Comparison of ENCODE assay signal across 8 cellular contexts in genomic region chr9:132412089-132412488, GRCh38. TPM values are rescaled to one million over a fixed set of nuclear protein-coding genes. Genes with fewer than 3 reads are reported as not detected.
DNase-seq lines count a peak whose midpoint lies in the region; ATAC-seq and TF ChIP-seq lines count a peak whose summit lies in the region.

No MANE protein-coding gene starts in this region.

- no peaks in the 10 kb centered on the region for H4K20me1 ChIP-seq in neural cell (ENCODE audit: insufficient read depth)

- no peak for TF ChIP-seq POLR2A in body of pancreas (IDR thresholded peaks at IDR 0.05)
- no peak for TF ChIP-seq POLR2A in stomach (IDR thresholded peaks at IDR 0.05)
- TF ChIP-seq POLR2A in upper lobe of left lung (IDR thresholded peaks at IDR 0.05): no peak

- 13 to 20% methylated on average over 8 of the region's 8 CpGs for WGBS in body of pancreas, 2 donors
- WGBS in stomach, 5 donors: 9 to 18% (median 13%) methylated on average over 8 of the region's 8 CpGs
- WGBS in upper lobe of left lung, 2 donors: 3 to 4% methylated on average over 8 of the region's 8 CpGs

- intact Hi-C loops in Right ventricle myocardium superior (cut with DNase I) (loop anchor here (2.0 to 5.0 kb wide), 2 partner anchors 163 to 390 kb away; no protein-coding TSS in a partner anchor), body of pancreas (cut with DNase I) (loop anchor here (10.0 kb wide), 1 partner anchor 383 kb away; no protein-coding TSS in a partner anchor), stomach (cut with DNase I; ENCODE audit: low total_unique reads) (no loop called here)

- H3K9me3 ChIP-seq in cardiac muscle cell (ENCODE audit: low read depth) (no peaks in the 10 kb centered on the region), body of pancreas (no peaks in the 10 kb centered on the region), neural cell (ENCODE audit: low read length) (no peaks in the 10 kb centered on the region), stomach (no peaks in the 10 kb centered on the region), upper lobe of left lung (no peaks in the 10 kb centered on the region)

- no peaks in the 10 kb centered on the region for H3K9me2 ChIP-seq in neural cell (ENCODE audit: insufficient read depth, low read length)

- no peak overlapping the region for H2AFZ ChIP-seq in neural cell (ENCODE audit: low read depth, low read length)

- no peak for ATAC-seq in Right ventricle myocardium superior (ENCODE audit: poor library complexity)
- ATAC-seq in body of pancreas: no peak
- ATAC-seq in upper lobe of left lung (ENCODE audit: low FRiP score in 2 of 2): no peak

- TF ChIP-seq RAD21 in neural cell (conservative IDR thresholded peaks at IDR 0.05): peak; percentile 69

- H3K4me1 ChIP-seq in cardiac muscle cell (ENCODE audit: low read depth) (no peaks in the 10 kb centered on the region), body of pancreas (peaks cover 22% of the 10 kb centered on the region), stomach (peaks cover 15 to 29% (median 27%) of the 10 kb centered on the region in 4 donors), upper lobe of left lung (peaks cover 15 to 27% (median 19%) of the 10 kb centered on the region in 4 donors)

- H3K79me2 ChIP-seq in neural cell (replicated peaks; ENCODE audit: insufficient read depth, low read length): no peaks in the 10 kb centered on the region

- H3K4me3 ChIP-seq in cardiac muscle cell: no peak overlapping the region
- no peak overlapping the region for H3K4me3 ChIP-seq in body of pancreas
- no peak overlapping the region for H3K4me3 ChIP-seq in neural cell (ENCODE audit: low read length)
- H3K4me3 ChIP-seq in stomach: no peak overlapping the region
- H3K4me3 ChIP-seq in upper lobe of left lung: no peak overlapping the region

- no peak overlapping the region for H3K4me2 ChIP-seq in neural cell (ENCODE audit: low read length)

- H3K27ac ChIP-seq in cardiac muscle cell (no peak overlapping the region), body of pancreas (no peak overlapping the region), neural cell (ENCODE audit: low read length) (no peak overlapping the region), stomach (no peak overlapping the region), upper lobe of left lung (no peak overlapping the region)

- H3K9ac ChIP-seq in neural cell (ENCODE audit: low read length): no peak overlapping the region

- H3K27me3 ChIP-seq in cardiac muscle cell (peaks cover 52% of the 10 kb centered on the region), body of pancreas (peaks cover 0 to 23% of the 10 kb centered on the region in 2 donors), neural cell (ENCODE audit: insufficient read depth, low read depth, low read length) (peaks cover 72% of the 10 kb centered on the region), stomach (peaks cover 0 to 81% (median 56%) of the 10 kb centered on the region in 3 donors), upper lobe of left lung (peaks cover 0 to 28% (median 8%) of the 10 kb centered on the region in 4 donors)

- TF ChIP-seq EP300 in neural cell (conservative IDR thresholded peaks at IDR 0.05; ENCODE audit: poor library complexity, severe bottlenecking): no peak
- TF ChIP-seq EP300 in stomach (IDR thresholded peaks at IDR 0.05): no peak
- no peak for TF ChIP-seq EP300 in upper lobe of left lung (IDR thresholded peaks at IDR 0.05)

- H3K36me3 ChIP-seq in cardiac muscle cell (no peaks in the 10 kb centered on the region), body of pancreas (replicated peaks in 1 of 2; ENCODE audit: insufficient read depth in 1 of 2, low read depth in 2 of 2) (no peaks in the 10 kb centered on the region), neural cell (ENCODE audit: insufficient read depth, low read length) (no peaks in the 10 kb centered on the region), stomach (no peaks in the 10 kb centered on the region), upper lobe of left lung (no peaks in the 10 kb centered on the region)

- TF ChIP-seq CTCF in cardiac muscle cell (IDR thresholded peaks at IDR 0.05; ENCODE audit: low read depth, low read length) (peak; percentile 70), body of pancreas (IDR thresholded peaks at IDR 0.05) (peak in 4 of 7 experiments; percentile 13 to 18 (median 15)), neural cell (IDR thresholded peaks at IDR 0.05; ENCODE audit: poor library complexity, severe bottlenecking) (peak; percentile 69), stomach (IDR thresholded peaks at IDR 0.05) (peak in 2 of 7 experiments; percentile 14 to 28), upper lobe of left lung (IDR thresholded peaks at IDR 0.05) (peak in 3 of 6 experiments; percentile 15 to 44 (median 43))

- DNase-seq in cardiac muscle cell (ENCODE audit: low read depth in 1 of 2, low spot score in 1 of 2) (peak; percentile 21 to 54), Right ventricle myocardium superior (no peak), NCI-H69 (lab: John Stamatoyannopoulos, UW) (peak; percentile 69), body of pancreas (no peak), stomach (no peak), upper lobe of left lung (no peak), NCI-H2029 (lab: John Stamatoyannopoulos, UW) (no peak)

- H3F3A ChIP-seq in neural cell (ENCODE audit: insufficient read depth, low read length, poor library complexity, severe bottlenecking): no peaks in the 10 kb centered on the region

TF ChIP-seq in neural cell, 6 proteins besides CTCF, POLR2A, EP300 and RAD21:
- no peak for TF ChIP-seq TAF1 (IDR thresholded peaks at IDR 0.05; ENCODE audit: low read depth)
- no peak for TF ChIP-seq POLR2AphosphoS5 (IDR thresholded peaks at IDR 0.05)
- peak; percentile 79 for TF ChIP-seq SMC3 (conservative IDR thresholded peaks at IDR 0.05; ENCODE audit: poor library complexity)
- TF ChIP-seq EZH2 (IDR thresholded peaks at IDR 0.05; ENCODE audit: borderline replicate concordance, insufficient read depth, low read length, poor library complexity, severe bottlenecking): no peak
- no peak for TF ChIP-seq MXI1 (conservative IDR thresholded peaks at IDR 0.05; ENCODE audit: poor library complexity, severe bottlenecking)
- TF ChIP-seq REST (IDR thresholded peaks at IDR 0.05; ENCODE audit: borderline replicate concordance): no peak

RNA-seq across cellular contexts. Expression of gene CFAP77, which starts 2.1 kb away (rescaled TPM):
- total RNA-seq in cardiac muscle cell: 1.5 and 2.3 TPM in 2 replicates
- 0.46 and 1.2 TPM in 2 replicates for polyA plus RNA-seq in cardiac muscle cell
- 2.0 TPM for total RNA-seq in Right ventricle myocardium superior
- total RNA-seq in body of pancreas: not detected
- polyA plus RNA-seq in neural cell: not detected in 2 replicates
- not detected in 2 replicates for polyA minus RNA-seq in neural cell
- not detected for total RNA-seq in stomach
- polyA plus RNA-seq in stomach: not detected
- 10 to 100 TPM in 1 of 6 donors, 1 to 10 TPM in 3, under 1 TPM in 1, not detected in 1; 0.78 to 16.7 (median 2.7) TPM for total RNA-seq in upper lobe of left lung

RNA-seq across cellular contexts. Expression of gene TTF1, which starts 5.4 kb away (rescaled TPM):
- 10.9 and 19.3 TPM in 2 replicates for total RNA-seq in cardiac muscle cell
- 8.8 and 9.1 TPM in 2 replicates for polyA plus RNA-seq in cardiac muscle cell
- total RNA-seq in Right ventricle myocardium superior: 17.4 TPM
- 10 to 100 TPM in 1 of 2 donors, 1 to 10 TPM in 1; 7.5 to 27.7 TPM for total RNA-seq in body of pancreas
- 17.6 and 27.1 TPM in 2 replicates for polyA plus RNA-seq in neural cell
- 17.5 and 21.6 TPM in 2 replicates for polyA minus RNA-seq in neural cell
- total RNA-seq in stomach: 10 to 100 TPM in 2 of 5 donors, 1 to 10 TPM in 3; 4.0 to 13.4 (median 4.9) TPM
- 10 to 100 TPM; 13.6 to 18.5 (median 16.6) TPM for polyA plus RNA-seq in stomach
- 10 to 100 TPM in 4 of 6 donors, 1 to 10 TPM in 2; 7.7 to 16.9 (median 12.3) TPM for total RNA-seq in upper lobe of left lung

RNA-seq across cellular contexts. Expression of gene SETX, which starts 57.3 kb away (rescaled TPM):
- 34.0 and 35.1 TPM in 2 replicates for total RNA-seq in cardiac muscle cell
- 9.7 and 16.2 TPM in 2 replicates for polyA plus RNA-seq in cardiac muscle cell
- total RNA-seq in Right ventricle myocardium superior: 19.7 TPM
- total RNA-seq in body of pancreas: 10 to 100 TPM; 26.7 to 30.4 TPM
- 32.0 and 37.1 TPM in 2 replicates for polyA plus RNA-seq in neural cell
- polyA minus RNA-seq in neural cell: 102 and 108 TPM in 2 replicates
- 10 to 100 TPM; 33.9 to 96.7 (median 35.6) TPM for total RNA-seq in stomach
- polyA plus RNA-seq in stomach: 10 to 100 TPM in 1 of 3 donors, 1 to 10 TPM in 2; 7.9 to 15.2 (median 8.4) TPM
- total RNA-seq in upper lobe of left lung: 10 to 100 TPM; 44.3 to 91.4 (median 55.4) TPM

Comparison
In these comparisons a context has a peak if more than half of its experiments do, and no peak if none do; other contexts are left out.
1. DNase-seq: peak in cardiac muscle cell (2 of 2) and NCI-H69 (single experiment); none in Right ventricle myocardium superior (single experiment), body of pancreas (0 of 4), stomach (single experiment), upper lobe of left lung (0 of 2) and NCI-H2029 (single experiment).